ENCODE assay signal across 8 cellular contexts in genomic region chr21:25862596-25862995, GRCh38.
A peak's percentile ranks its signal among the peaks of the same experiment; 100 is the strongest.
DNase-seq lines count a peak whose midpoint lies in the region; ATAC-seq and TF ChIP-seq lines count a peak whose summit lies in the region.

No MANE protein-coding gene starts in this region.

- peaks cover 5% of the 10 kb centered on the region for H3K4me1 Mint-ChIP-seq in T-helper 17 cell

- no peak overlapping the region for H3K4me3 ChIP-seq in AG04449 (ENCODE audit: low read depth, low read length)
- H3K4me3 ChIP-seq in hepatocyte = no peak overlapping the region

- no peak overlapping the region for H3K4me3 Mint-ChIP-seq in T-helper 17 cell

- H3K4me1 ChIP-seq in hepatocyte (ENCODE audit: insufficient read depth) = no peaks in the 10 kb centered on the region

- H3K36me3 ChIP-seq in hepatocyte (replicated peaks; ENCODE audit: insufficient read depth, low read depth) = no peaks in the 10 kb centered on the region

- POLR2A ChIA-PET in AG04449 (lab: Yijun Ruan, JAX) = no interaction called here

- no peak for TF ChIP-seq POLR2A in GM18505 (IDR thresholded peaks at IDR 0.05; ENCODE audit: borderline replicate concordance, extremely low read depth, insufficient read depth, insufficient read length)

- H3K27me3 Mint-ChIP-seq in T-helper 17 cell = peaks cover 16% of the 10 kb centered on the region

- no peaks in the 10 kb centered on the region for H4K20me1 ChIP-seq in hepatocyte (ENCODE audit: insufficient read depth, poor library complexity, severe bottlenecking)

- DNase-seq in AG04449 (ENCODE audit: low read depth, low spot score) (no peak), GM03348 (ENCODE audit: low spot score) (peak; percentile 20), T-helper 17 cell (no peak), hepatocyte (ENCODE audit: low spot score) (no peak), mesenteric fat pad (ENCODE audit: low spot score) (no peak), sciatic nerve (ENCODE audit: low spot score) (no peak)

- no peak overlapping the region for H2AFZ ChIP-seq in hepatocyte

- intact Hi-C loops in sciatic nerve (cut with DNase I) = no loop called here

- TF ChIP-seq CTCF in AG04449 (IDR thresholded peaks at IDR 0.05; ENCODE audit: insufficient read depth, low read length, missing control alignments) (peak; percentile 49), hepatocyte (IDR thresholded peaks at IDR 0.05; ENCODE audit: poor library complexity) (peak; percentile 53)

- no peaks in the 10 kb centered on the region for H3K79me2 ChIP-seq in hepatocyte

- no peak overlapping the region for H3K4me2 ChIP-seq in hepatocyte

- H3K9me2 ChIP-seq in hepatocyte (replicated peaks; ENCODE audit: insufficient read depth) = no peaks in the 10 kb centered on the region

- H3K27me3 ChIP-seq in hepatocyte = no peaks in the 10 kb centered on the region

- ATAC-seq in HG03159 (IDR thresholded peaks at IDR 0.05; ENCODE audit: unreplicated experiment) (peak; percentile 67), T-helper 17 cell (peak; percentile 46), sciatic nerve (no peak), GM18505 (IDR thresholded peaks at IDR 0.05; ENCODE audit: unreplicated experiment) (no peak)

- H3K9me3 ChIP-seq in T-helper 17 cell (ENCODE audit: control insufficient read depth, low read length, poor library complexity, severe bottlenecking) (no peaks in the 10 kb centered on the region), hepatocyte (ENCODE audit: low read depth) (no peaks in the 10 kb centered on the region)

- H3K27ac Mint-ChIP-seq in T-helper 17 cell = no peak overlapping the region

- 54% methylated on average over 1 of the region's 1 CpG for WGBS in hepatocyte (ENCODE audit: low lambda C conversion rate, missing lambda C conversion rate)

- CTCF ChIA-PET in AG04449 (lab: Yijun Ruan, JAX) = interaction anchor here (0.7 to 1.0 kb wide), 3 partner anchors 66 to 254 kb away, joined by 3 to 9 read pairs (median 3); no protein-coding TSS in a partner anchor

- no peak overlapping the region for H3K27ac ChIP-seq in hepatocyte

- no peaks in the 10 kb centered on the region for H3K36me3 Mint-ChIP-seq in T-helper 17 cell (ENCODE audit: low read depth)

Comparison
In these comparisons a context has a peak if more than half of its experiments do, and no peak if none do; other contexts are left out.
1. ATAC-seq: peak in HG03159 (single experiment) and T-helper 17 cell (single experiment); none in sciatic nerve (single experiment) and GM18505 (single experiment).